In genomic region chr15:25786040-25786439, GRCh38 we compare ENCODE assay signal across 29 cellular contexts.
DNase-seq lines count a peak whose midpoint lies in the region; ATAC-seq, FAIRE-seq and TF ChIP-seq lines count a peak whose summit lies in the region.
"Had no signal": no experiment of that assay in that cellular context is flagged by ENCODE, and none has a peak within 500 bp of the region (broad histone marks: within the 10 kb centered on the region; RNA-seq: fewer than 3 reads in every experiment).

No MANE protein-coding gene starts in this region.

- TF ChIP-seq CTCF in CD8-positive, alpha-beta T cell (IDR thresholded peaks at IDR 0.05) = no peak
- TF ChIP-seq CTCF in K562 (IDR thresholded peaks at IDR 0.05 in 2 of 3, conservative IDR thresholded peaks at IDR 0.05 in 1 of 3; ENCODE audit: insufficient read depth in 2 of 3, low read depth in 1 of 3, low read length in 3 of 3) = no peak
- TF ChIP-seq CTCF in PC-3 (conservative IDR thresholded peaks at IDR 0.05; ENCODE audit: low read depth, low read length) = no peak
- TF ChIP-seq CTCF in WERI-Rb-1 (IDR thresholded peaks at IDR 0.05; ENCODE audit: low read depth, low read length) = no peak
- no peak for TF ChIP-seq CTCF in GM23338 (conservative IDR thresholded peaks at IDR 0.05; ENCODE audit: low read depth in 2 of 2)

- no peaks in the 10 kb centered on the region for H3K9me3 ChIP-seq in CD8-positive, alpha-beta T cell (ENCODE audit: low read length)
- H3K9me3 ChIP-seq in K562 (replicated peaks; ENCODE audit: control insufficient read depth, insufficient read depth, low read depth, low read length) (no peaks in the 10 kb centered on the region), mesenchymal stem cell (ENCODE audit: control insufficient read depth, low read length) (no peaks in the 10 kb centered on the region), PC-3 (ENCODE audit: low read length) (no peaks in the 10 kb centered on the region), WERI-Rb-1 (ENCODE audit: severe bottlenecking) (no peaks in the 10 kb centered on the region)
- H3K9me3 ChIP-seq: esophagus squamous epithelium, gastrocnemius medialis, testis, uterus had no signal

- no peak overlapping the region for H4K91ac ChIP-seq in mesenchymal stem cell (ENCODE audit: low read length)

- H3K36me3 Mint-ChIP-seq in CD8-positive, alpha-beta T cell = no peaks in the 10 kb centered on the region
- no peaks in the 10 kb centered on the region for H3K36me3 Mint-ChIP-seq in GM23338 (ENCODE audit: low read depth)

- no peak overlapping the region for H3K14ac ChIP-seq in mesenchymal stem cell (ENCODE audit: low read length in 2 of 2)

- H4K8ac ChIP-seq in mesenchymal stem cell (ENCODE audit: low read length) = no peak overlapping the region

- POLR2A ChIA-PET in CD8-positive, alpha-beta T cell (lab: Charles Lee) = no interaction called here
- POLR2A ChIA-PET in K562 (lab: Yijun Ruan, JAX) = no interaction called here
- POLR2A ChIA-PET in PC-3 (lab: Charles Lee; ENCODE audit: unreplicated experiment) = no interaction called here

- H3K27me3 ChIP-seq in CD8-positive, alpha-beta T cell (ENCODE audit: insufficient read depth, low read length) = no peaks in the 10 kb centered on the region
- H3K27me3 ChIP-seq in K562 (ENCODE audit: control insufficient read depth in 2 of 2, insufficient read depth in 2 of 2, low read length in 2 of 2) = peaks cover 0 to 4% of the 10 kb centered on the region in 2 experiments; a peak in 1 of 5 replicates
- no peaks in the 10 kb centered on the region for H3K27me3 ChIP-seq in mesenchymal stem cell (ENCODE audit: control insufficient read depth in 1 of 2, insufficient read depth in 1 of 2, low read length in 2 of 2)
- no peaks in the 10 kb centered on the region for H3K27me3 ChIP-seq in PC-3 (ENCODE audit: low read length)
- no peaks in the 10 kb centered on the region for H3K27me3 ChIP-seq in WERI-Rb-1 (ENCODE audit: insufficient read depth, low read depth, severe bottlenecking)
- H3K27me3 ChIP-seq in GM23338 (ENCODE audit: insufficient read depth) = no peaks in the 10 kb centered on the region
- H3K27me3 ChIP-seq: esophagus squamous epithelium, gastrocnemius medialis, hepatocyte, testis, uterus had no signal

- no peak overlapping the region for H3K23ac ChIP-seq in mesenchymal stem cell (ENCODE audit: low read length in 2 of 2)

- H3K27me3 Mint-ChIP-seq in CD8-positive, alpha-beta T cell (ENCODE audit: low read depth) = no peaks in the 10 kb centered on the region
- peaks cover 6% of the 10 kb centered on the region for H3K27me3 Mint-ChIP-seq in GM23338 (ENCODE audit: insufficient read depth, low read depth, poor library complexity)
- H3K27me3 Mint-ChIP-seq: activated CD4-positive, alpha-beta T cell treated with anti-CD3 and anti-CD28 coated beads, Interleukin-2, amount 10 ng/mL, durations not matched to agents 7 days and 5 days had no signal

- no peak for TF ChIP-seq EP300 in K562 (IDR thresholded peaks at IDR 0.05; ENCODE audit: low read length)

- CTCF ChIA-PET in CD8-positive, alpha-beta T cell (lab: Charles Lee) = interaction anchor here (0.7 kb wide), 1 partner anchor 148 kb away, joined by 3 read pairs; no protein-coding TSS in a partner anchor
- CTCF ChIA-PET in K562 (lab: Yijun Ruan, JAX; ENCODE audit: low intra/inter-chr PET ratio) (interaction anchor here (0.7 kb wide), 1 partner anchor 25 kb away, joined by 3 read pairs; no protein-coding TSS in a partner anchor), PC-3 (lab: Charles Lee) (no interaction called here)

- TF ChIP-seq POLR2A in K562 (conservative IDR thresholded peaks at IDR 0.05) = no peak

- H3K4me1 ChIP-seq in CD8-positive, alpha-beta T cell (ENCODE audit: insufficient read depth, low read length) = no peaks in the 10 kb centered on the region
- peaks cover 8 to 11% of the 10 kb centered on the region in 2 experiments; a peak in 3 of 5 replicates for H3K4me1 ChIP-seq in K562 (replicated peaks in 1 of 2; ENCODE audit: control insufficient read depth in 2 of 2, insufficient read depth in 2 of 2, low read length in 2 of 2)
- H3K4me1 ChIP-seq in mesenchymal stem cell (ENCODE audit: control insufficient read depth, insufficient read depth, low read depth, low read length) = peaks cover 32% of the 10 kb centered on the region
- H3K4me1 ChIP-seq in PC-3 (ENCODE audit: insufficient read depth, low read length) = no peaks in the 10 kb centered on the region
- H3K4me1 ChIP-seq in GM23338 (ENCODE audit: insufficient read depth) = peaks cover 18% of the 10 kb centered on the region; the same call in 1 of the 2 replicates

- in situ Hi-C loops in K562 (cut with MboI) = no loop called here

- H3K9me1 ChIP-seq in K562 (ENCODE audit: control insufficient read depth, insufficient read depth, low read length) = no peaks in the 10 kb centered on the region

- H3K27ac ChIP-seq in CD8-positive, alpha-beta T cell (ENCODE audit: low read depth, low read length) = no peak overlapping the region
- H3K27ac ChIP-seq in K562 (ENCODE audit: extremely low read depth, low read depth, low read length) = no peak overlapping the region
- H3K27ac ChIP-seq in mesenchymal stem cell (ENCODE audit: low read length, poor library complexity, severe bottlenecking) = peak overlapping the region; percentile 70
- peak overlapping the region in 19 of 21 experiments; percentile 3 to 82 (median 63) for H3K27ac ChIP-seq in skin epidermis
- no peak overlapping the region for H3K27ac ChIP-seq in PC-3 (ENCODE audit: low read length)
- H3K27ac ChIP-seq in WERI-Rb-1 = no peak overlapping the region
- H3K27ac ChIP-seq in GM23338 (ENCODE audit: low read depth) = no peak overlapping the region
- H3K27ac ChIP-seq: gastrocnemius medialis, hepatocyte, testis, uterus had no signal

- no peak for DNase-seq in CD8-positive, alpha-beta T cell
- DNase-seq in K562 (ENCODE audit: extremely low read depth in 1 of 4, low spot score in 3 of 4) = no peak
- DNase-seq in mesenchymal stem cell = no peak
- DNase-seq in PC-3 = no peak
- DNase-seq in WERI-Rb-1 = no peak
- DNase-seq in GM23338 (ENCODE audit: low spot score) = no peak
- no peak for DNase-seq in SKM-1 treated with dmso at 0.1 percent for 144 hours (lab: John Stamatoyannopoulos, UW; ENCODE audit: unreplicated experiment)
- DNase-seq: activated CD4-positive, alpha-beta T cell treated with anti-CD3 and anti-CD28 coated beads, Interleukin-2, amount 10 ng/mL, durations not matched to agents 7 days and 5 days; activated naive CD4-positive, alpha-beta T cell treated with Interleukin-2 at 50 U/mL for 16 hours; activated T-cell treated with anti-CD3 and anti-CD28 coated beads, Interleukin-2, amount 50 U/mL, for 48 hours; amygdala; cortex of kidney; esophagus squamous epithelium; Kasumi-1; MV-4-11; naive B cell; NCI-H2171 treated with DMSO at 0.1 percent for 48 hours; NCI-H510A treated with DMSO at 0.1 percent for 48 hours; retina; stimulated activated CD4-positive, alpha-beta T cell treated with anti-CD3 and anti-CD28 coated beads, Interleukin-4, amount 100 ng/mL, for 4 hours; stimulated activated naive CD4-positive, alpha-beta T cell; T-helper 9 cell; testis; uterus had no signal

- H3K9me3 Mint-ChIP-seq in CD8-positive, alpha-beta T cell = no peaks in the 10 kb centered on the region
- H3K9me3 Mint-ChIP-seq in GM23338 = no peaks in the 10 kb centered on the region
- H3K9me3 Mint-ChIP-seq: activated CD4-positive, alpha-beta T cell treated with anti-CD3 and anti-CD28 coated beads, Interleukin-2, amount 10 ng/mL, durations not matched to agents 7 days and 5 days; naive B cell had no signal

- H2BK12ac ChIP-seq in mesenchymal stem cell (ENCODE audit: low read length in 2 of 2) = no peak overlapping the region

- H3F3A ChIP-seq in PC-3 (ENCODE audit: low read length, unreplicated experiment) (no peaks in the 10 kb centered on the region), GM23338 (replicated peaks; ENCODE audit: low read depth) (no peaks in the 10 kb centered on the region)

- H2BK5ac ChIP-seq in mesenchymal stem cell (ENCODE audit: low read depth, low read length, poor library complexity, severe bottlenecking) = no peak overlapping the region

- H3K4me3 ChIP-seq in CD8-positive, alpha-beta T cell (ENCODE audit: low read depth, low read length) = no peak overlapping the region
- no peak overlapping the region for H3K4me3 ChIP-seq in K562
- H3K4me3 ChIP-seq in mesenchymal stem cell (ENCODE audit: insufficient read depth in 1 of 2, low read depth in 1 of 2, low read length in 2 of 2) = no peak overlapping the region
- H3K4me3 ChIP-seq in skin epidermis = no peak overlapping the region
- no peak overlapping the region for H3K4me3 ChIP-seq in PC-3 (ENCODE audit: low read length)
- H3K4me3 ChIP-seq in WERI-Rb-1 (ENCODE audit: low read depth, low read length) = no peak overlapping the region
- no peak overlapping the region for H3K4me3 ChIP-seq in GM23338
- H3K4me3 ChIP-seq: esophagus squamous epithelium, gastrocnemius medialis, GM12878, hepatocyte, testis, uterus had no signal

- no peaks in the 10 kb centered on the region for H3K36me3 ChIP-seq in CD8-positive, alpha-beta T cell (ENCODE audit: insufficient read depth, low read length)
- H3K36me3 ChIP-seq in K562 (ENCODE audit: control insufficient read depth, insufficient read depth, low read length) (no peaks in the 10 kb centered on the region), mesenchymal stem cell (ENCODE audit: control insufficient read depth in 1 of 2, insufficient read depth in 2 of 2, low read depth in 1 of 2, low read length in 2 of 2) (no peaks in the 10 kb centered on the region), PC-3 (ENCODE audit: low read depth, low read length) (no peaks in the 10 kb centered on the region), WERI-Rb-1 (no peaks in the 10 kb centered on the region), GM23338 (ENCODE audit: insufficient read depth) (no peaks in the 10 kb centered on the region)
- H3K36me3 ChIP-seq: esophagus squamous epithelium, gastrocnemius medialis, uterus had no signal

- H3K4me3 Mint-ChIP-seq in CD8-positive, alpha-beta T cell = no peak overlapping the region
- no peak overlapping the region for H3K4me3 Mint-ChIP-seq in GM23338
- H3K4me3 Mint-ChIP-seq: activated CD4-positive, alpha-beta T cell treated with anti-CD3 and anti-CD28 coated beads, Interleukin-2, amount 10 ng/mL, durations not matched to agents 7 days and 5 days; naive B cell had no signal

- 23% methylated on average over 13 of the region's 14 CpGs for WGBS in K562 (ENCODE audit: insufficient coverage, low coverage, missing lambda C conversion rate)
- WGBS in mesenchymal stem cell = 86% methylated on average over 14 of the region's 14 CpGs

- peak overlapping the region; percentile 69 for H3K27ac Mint-ChIP-seq in CD8-positive, alpha-beta T cell
- H3K27ac Mint-ChIP-seq in GM23338 = no peak overlapping the region
- H3K27ac Mint-ChIP-seq: activated CD4-positive, alpha-beta T cell treated with anti-CD3 and anti-CD28 coated beads, Interleukin-2, amount 10 ng/mL, durations not matched to agents 7 days and 5 days; naive B cell had no signal

- peaks cover 35% of the 10 kb centered on the region for H3K4me1 Mint-ChIP-seq in CD8-positive, alpha-beta T cell (ENCODE audit: low read depth)
- peaks cover 31% of the 10 kb centered on the region for H3K4me1 Mint-ChIP-seq in GM23338

- H3K79me2 ChIP-seq in K562 (ENCODE audit: control insufficient read depth, insufficient read depth, low read length) (no peaks in the 10 kb centered on the region), PC-3 (ENCODE audit: low read length) (no peaks in the 10 kb centered on the region), GM23338 (replicated peaks; ENCODE audit: insufficient read depth) (no peaks in the 10 kb centered on the region)
- H3K79me2 ChIP-seq: hepatocyte had no signal

- intact Hi-C loops in CD8-positive, alpha-beta T cell (cut with DNase I, micrococcal nuclease) = no loop called here
- intact Hi-C loops in K562 (cut with micrococcal nuclease) (no loop called here), PC-3 (cut with micrococcal nuclease) (no loop called here)

- no peak for FAIRE-seq in K562 (lab: Jason Lieb, UNC)
- FAIRE-seq: GM12878 had no signal

- H2AFZ ChIP-seq in K562 (ENCODE audit: low read depth, low read length) (0 out of 2 replicates have a peak overlapping the region, but pooled peaks have one; percentile 32), mesenchymal stem cell (ENCODE audit: low read depth, low read length) (no peak overlapping the region), PC-3 (ENCODE audit: low read length) (no peak overlapping the region), GM23338 (no peak overlapping the region)
- H2AFZ ChIP-seq: hepatocyte had no signal

- BruUV-seq in K562 (replicated peaks; lab: Mats Ljungman, UMichigan) (no TSS peak), PC-3 (replicated peaks; lab: Mats Ljungman, UMichigan) (no TSS peak)

- H3K4me2 ChIP-seq in K562 (ENCODE audit: insufficient read depth, low read length) = no peak overlapping the region
- H3K4me2 ChIP-seq in mesenchymal stem cell (ENCODE audit: low read length, poor library complexity, severe bottlenecking) = no peak overlapping the region
- no peak overlapping the region for H3K4me2 ChIP-seq in PC-3 (ENCODE audit: low read length)
- H3K4me2 ChIP-seq in GM23338 = no peak overlapping the region
- H3K4me2 ChIP-seq: hepatocyte had no signal

- no peak overlapping the region for H2BK120ac ChIP-seq in mesenchymal stem cell (ENCODE audit: low read depth, low read length)

- H4K20me1 ChIP-seq in K562 (replicated peaks; ENCODE audit: control insufficient read depth, insufficient read depth, low read length) (no peaks in the 10 kb centered on the region), PC-3 (ENCODE audit: low read length) (no peaks in the 10 kb centered on the region), GM23338 (replicated peaks; ENCODE audit: insufficient read depth) (no peaks in the 10 kb centered on the region)

- H3K18ac ChIP-seq in mesenchymal stem cell (ENCODE audit: low read depth in 1 of 2, low read length in 2 of 2) = no peak overlapping the region

- peaks cover 14% of the 10 kb centered on the region for H3K79me1 ChIP-seq in mesenchymal stem cell (replicated peaks; ENCODE audit: low read length, poor library complexity, severe bottlenecking)

- no peak overlapping the region; a peak in 1 of 4 replicates for H3K9ac ChIP-seq in K562 (ENCODE audit: insufficient read depth in 1 of 2, low read depth in 2 of 2, low read length in 2 of 2)
- peak overlapping the region; percentile 76 for H3K9ac ChIP-seq in mesenchymal stem cell (ENCODE audit: low read length)
- H3K9ac ChIP-seq in PC-3 (ENCODE audit: low read length) = no peak overlapping the region

- peak overlapping the region; percentile 32 for H2AK5ac ChIP-seq in mesenchymal stem cell (ENCODE audit: low read length, severe bottlenecking)

- H3K9me2 ChIP-seq in PC-3 (replicated peaks; ENCODE audit: low read length) = no peaks in the 10 kb centered on the region
- no peaks in the 10 kb centered on the region for H3K9me2 ChIP-seq in GM23338 (ENCODE audit: insufficient read depth)

- TF ChIP-seq RAD21 in K562 (CRISPR knock-in tag; conservative IDR thresholded peaks at IDR 0.05 in 1 of 2, IDR thresholded peaks at IDR 0.05 in 1 of 2) = no peak

- H3K4ac ChIP-seq in mesenchymal stem cell (ENCODE audit: low read depth in 1 of 2, low read length in 2 of 2) = no peak overlapping the region

- no peak for ATAC-seq in CD8-positive, alpha-beta T cell
- ATAC-seq in K562 (no peak), PC-3 (no peak), GM23338 (no peak)
- ATAC-seq: gastrocnemius medialis, GM12878, left lobe of liver had no signal

- H2BK15ac ChIP-seq in mesenchymal stem cell (ENCODE audit: low read depth, poor library complexity, severe bottlenecking) = no peak overlapping the region

Comparison
In these comparisons a context has a peak if more than half of its experiments do, and no peak if none do; other contexts are left out.
1. H3K27ac ChIP-seq: peak in mesenchymal stem cell (single experiment) and skin epidermis (19 of 21); none in CD8-positive, alpha-beta T cell (single experiment), K562 (single experiment), PC-3 (single experiment), WERI-Rb-1 (single experiment) and GM23338 (single experiment).